In the genomic region with DNA sequence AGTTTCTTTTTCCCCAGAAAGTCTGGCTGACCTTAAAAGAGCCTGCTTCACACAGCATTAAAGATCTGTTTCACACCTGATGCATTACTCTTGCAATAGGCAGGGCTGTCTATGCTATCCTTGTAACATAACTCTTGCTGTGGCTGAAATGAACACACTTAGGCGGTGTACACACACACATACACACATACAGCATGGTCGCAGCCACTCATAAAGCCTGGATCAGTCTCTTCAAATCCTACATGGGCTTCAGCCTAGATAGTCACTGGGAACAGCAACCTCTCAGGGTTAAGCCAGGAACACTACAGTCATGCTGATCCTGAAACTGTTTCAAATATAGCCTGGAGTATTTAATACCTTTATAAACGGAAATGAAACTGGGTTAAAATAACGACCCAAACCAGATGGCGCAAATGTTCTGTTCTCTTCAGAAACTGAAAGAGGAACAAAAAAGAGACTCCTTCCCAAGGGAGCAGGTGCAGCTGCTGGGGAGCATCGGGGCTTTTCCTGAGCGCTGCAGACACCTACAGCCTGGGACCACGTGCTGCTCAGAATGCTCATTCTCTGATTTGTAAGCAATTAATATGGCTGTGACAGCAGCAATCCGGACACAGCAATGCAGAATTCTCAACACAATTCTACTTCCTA, we compare ENCODE assay signal across 8 cellular contexts.
DNase-seq lines count a peak whose midpoint lies in the region; ATAC-seq and TF ChIP-seq lines count a peak whose summit lies in the region.

No MANE protein-coding gene starts in this region.

- peak overlapping the region; percentile 65 for H3K4me3 ChIP-seq in OCI-LY3 (ENCODE audit: low read length)

- H3K27ac Mint-ChIP-seq in naive B cell, result peak overlapping the region; percentile 49 to 96 (median 92)
- no peak overlapping the region for H3K27ac Mint-ChIP-seq in type B pancreatic cell

- peaks cover 70% of the 10 kb centered on the region for H3K4me1 ChIP-seq in OCI-LY3 (ENCODE audit: low read length)

- no peaks in the 10 kb centered on the region for H3K27me3 ChIP-seq in OCI-LY3 (ENCODE audit: low read depth, low read length)

- no peaks in the 10 kb centered on the region for H3K9me3 ChIP-seq in OCI-LY3 (ENCODE audit: insufficient read depth, low read length)

- no peak overlapping the region for H2AFZ ChIP-seq in OCI-LY3 (ENCODE audit: low read depth, low read length)

- no peaks in the 10 kb centered on the region for H3K79me2 ChIP-seq in OCI-LY3 (ENCODE audit: low read length)

- H3K9me3 Mint-ChIP-seq in naive B cell (no peaks in the 10 kb centered on the region), type B pancreatic cell (no peaks in the 10 kb centered on the region)

- H4K20me1 ChIP-seq in OCI-LY3 (ENCODE audit: insufficient read depth, low read length), result no peaks in the 10 kb centered on the region

- ATAC-seq in Right ventricle myocardium inferior, result peak; percentile 53
- ATAC-seq in HG02870 (IDR thresholded peaks at IDR 0.05; ENCODE audit: unreplicated experiment), result peak; percentile 82
- peak; percentile 92 to 94 for ATAC-seq in naive B cell (ENCODE audit: low read depth in 2 of 2)

- intact Hi-C loops in Right ventricle myocardium inferior (cut with DNase I), result no loop called here
- intact Hi-C loops in cardiac septum (cut with DNase I), result no loop called here

- peak overlapping the region; percentile 90 for H3K9ac ChIP-seq in OCI-LY3 (ENCODE audit: low read length)

- H3K4me3 Mint-ChIP-seq in naive B cell, result peak overlapping the region; percentile 50 to 87 (median 74)
- H3K4me3 Mint-ChIP-seq in type B pancreatic cell, result no peak overlapping the region

- peak overlapping the region; percentile 93 for H3K4me2 ChIP-seq in OCI-LY3 (ENCODE audit: low read length)

- TF ChIP-seq CTCF in OCI-LY3 (IDR thresholded peaks at IDR 0.05; ENCODE audit: low read depth, low read length) (no peak), type B pancreatic cell (conservative IDR thresholded peaks at IDR 0.05) (no peak)

- H3K36me3 ChIP-seq in OCI-LY3 (replicated peaks; ENCODE audit: low read depth, low read length), result peaks cover 4% of the 10 kb centered on the region

- no peak for DNase-seq in Right ventricle myocardium inferior (ENCODE audit: missing footprints)
- DNase-seq in cardiac septum (ENCODE audit: low spot score), result no peak
- DNase-seq in naive B cell, result peak; percentile 90
- no peak for DNase-seq in type B pancreatic cell (ENCODE audit: extremely low spot score, unreplicated experiment)
- DNase-seq in HUDEP-2 (lab: John Stamatoyannopoulos, UW; ENCODE audit: unreplicated experiment in 76 of 76), result no peak
- DNase-seq in NCI-H510A treated with DMSO at 0.1 percent for 48 hours (lab: John Stamatoyannopoulos, UW), result no peak

- peak overlapping the region; percentile 100 for H3K27ac ChIP-seq in OCI-LY3 (ENCODE audit: low read length)

- H3K4me1 Mint-ChIP-seq in naive B cell (peaks cover 54 to 78% (median 68%) of the 10 kb centered on the region in 3 donors), type B pancreatic cell (ENCODE audit: unreplicated experiment) (no peaks in the 10 kb centered on the region)

- H3K36me3 Mint-ChIP-seq in naive B cell, result no peaks in the 10 kb centered on the region
- no peaks in the 10 kb centered on the region for H3K36me3 Mint-ChIP-seq in type B pancreatic cell

- H3K27me3 Mint-ChIP-seq in naive B cell, result no peaks in the 10 kb centered on the region
- peaks cover 20% of the 10 kb centered on the region for H3K27me3 Mint-ChIP-seq in type B pancreatic cell
